In the genomic region with DNA sequence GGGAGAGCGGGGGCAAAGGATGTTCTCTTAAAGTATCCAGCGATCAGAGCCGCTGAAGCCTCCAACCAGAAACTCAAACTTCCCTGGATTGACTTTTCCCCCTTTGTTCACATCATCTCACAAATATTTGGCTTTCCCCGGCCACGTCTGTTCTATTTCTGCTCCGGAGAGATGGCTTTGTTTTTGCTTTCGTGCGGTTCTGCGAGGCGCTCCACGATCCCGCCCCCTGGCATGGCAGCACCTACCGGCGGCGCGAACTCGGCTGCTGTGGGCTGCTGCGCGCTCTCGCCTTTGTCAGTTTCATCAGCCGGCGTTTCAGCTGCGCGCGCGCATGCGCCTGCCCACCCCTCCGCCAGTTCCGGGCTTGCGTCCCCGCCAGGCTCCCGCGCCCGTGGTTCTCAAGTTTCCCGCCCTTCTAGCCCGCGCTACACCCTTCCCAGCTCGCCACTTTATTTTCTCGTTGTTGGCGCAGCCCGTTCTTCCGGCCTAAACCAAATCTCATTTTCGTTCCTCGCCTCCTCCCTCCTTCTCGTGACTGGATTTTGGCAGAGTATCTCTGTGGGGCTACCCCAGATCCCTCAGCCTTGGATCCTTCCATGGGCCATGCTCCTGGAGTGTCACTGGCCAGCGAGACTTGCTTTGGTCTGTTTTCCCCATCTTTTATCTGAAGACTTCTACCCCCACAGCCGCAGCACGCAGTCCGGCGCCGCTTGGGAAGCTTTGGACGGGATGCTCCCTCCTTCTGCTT, we compare ENCODE assay signal across 8 cellular contexts.
A peak's percentile ranks its signal among the peaks of the same experiment; 100 is the strongest.
DNase-seq lines count a peak whose midpoint lies in the region; ATAC-seq and TF ChIP-seq lines count a peak whose summit lies in the region.

No MANE protein-coding gene starts in this region.

- no TSS peak for BruUV-seq in Panc1 (replicated peaks; lab: Mats Ljungman, UMichigan)

- peak overlapping the region; percentile 98 for H3K27ac Mint-ChIP-seq in activated T-helper 1 cell treated with anti-CD3 and anti-CD28 coated beads, Interleukin-12 subunit alpha, Interleukin-12 subunit beta, Interleukin-2, Interleukin-4 antibody, amounts not matched to agents 30 ng/mL and 10 ng/mL and 1 ng/mL, durations not matched to agents 14 hours and 24 hours and 36 hours
- H3K27ac Mint-ChIP-seq in natural killer cell treated with Interleukin-12 subunit alpha and Interleukin-12 subunit beta and Interleukin-15 and Interleukin-18, amount 100 ng/mL, for 72 hours = peak overlapping the region; percentile 95 to 97

- in situ Hi-C loops in Panc1 (cut with HindIII; ENCODE audit: low pct_unique_long_range_greater_than_20kb, low sequenced_read_pairs) = no loop called here

- no peaks in the 10 kb centered on the region for H3K9me3 Mint-ChIP-seq in activated T-helper 1 cell treated with anti-CD3 and anti-CD28 coated beads, Interleukin-12 subunit alpha, Interleukin-12 subunit beta, Interleukin-2, Interleukin-4 antibody, amounts not matched to agents 30 ng/mL and 10 ng/mL and 1 ng/mL, durations not matched to agents 14 hours and 24 hours and 36 hours
- H3K9me3 Mint-ChIP-seq in natural killer cell treated with Interleukin-12 subunit alpha and Interleukin-12 subunit beta and Interleukin-15 and Interleukin-18, amount 100 ng/mL, for 72 hours = no peaks in the 10 kb centered on the region

- no peak for TF ChIP-seq CTCF in Panc1 (IDR thresholded peaks at IDR 0.05)
- no peak for TF ChIP-seq CTCF in fibroblast of mammary gland (conservative IDR thresholded peaks at IDR 0.05; ENCODE audit: control insufficient read depth, insufficient read depth, low read depth, low read length)

- no peaks in the 10 kb centered on the region for H3K27me3 Mint-ChIP-seq in activated T-helper 1 cell treated with anti-CD3 and anti-CD28 coated beads, Interleukin-12 subunit alpha, Interleukin-12 subunit beta, Interleukin-2, Interleukin-4 antibody, amounts not matched to agents 30 ng/mL and 10 ng/mL and 1 ng/mL, durations not matched to agents 14 hours and 24 hours and 36 hours (ENCODE audit: insufficient read depth)
- H3K27me3 Mint-ChIP-seq in natural killer cell treated with Interleukin-12 subunit alpha and Interleukin-12 subunit beta and Interleukin-15 and Interleukin-18, amount 100 ng/mL, for 72 hours = peaks cover under 1 to 3% of the 10 kb centered on the region in 2 donors

- POLR2A ChIA-PET in Panc1 (lab: Charles Lee) = no interaction called here

- peaks cover 53% of the 10 kb centered on the region for H3K4me1 Mint-ChIP-seq in activated T-helper 1 cell treated with anti-CD3 and anti-CD28 coated beads, Interleukin-12 subunit alpha, Interleukin-12 subunit beta, Interleukin-2, Interleukin-4 antibody, amounts not matched to agents 30 ng/mL and 10 ng/mL and 1 ng/mL, durations not matched to agents 14 hours and 24 hours and 36 hours (ENCODE audit: low read depth)
- peaks cover 23 to 30% of the 10 kb centered on the region in 2 donors for H3K4me1 Mint-ChIP-seq in natural killer cell treated with Interleukin-12 subunit alpha and Interleukin-12 subunit beta and Interleukin-15 and Interleukin-18, amount 100 ng/mL, for 72 hours (ENCODE audit: low read depth in 2 of 2)

- H3K27me3 ChIP-seq in Panc1 (ENCODE audit: control insufficient read depth, insufficient read depth, low read length) = peaks cover 4% of the 10 kb centered on the region; the same call in 1 of the 2 replicates

- DNase-seq in DMS53 (lab: John Stamatoyannopoulos, UW) = peak; percentile 90
- peak; percentile 77 for DNase-seq in HuH-7.5 (ENCODE audit: low spot score)
- DNase-seq in Panc1 (ENCODE audit: low read depth, low spot score) = peak; percentile 41
- peak; percentile 83 for DNase-seq in activated T-helper 1 cell treated with anti-CD3 and anti-CD28 coated beads, Interleukin-12 subunit alpha, Interleukin-12 subunit beta, Interleukin-2, Interleukin-4 antibody, amounts not matched to agents 30 ng/mL and 10 ng/mL and 1 ng/mL, durations not matched to agents 14 hours and 24 hours and 36 hours (ENCODE audit: low spot score)
- peak; percentile 73 for DNase-seq in fibroblast of mammary gland (ENCODE audit: low read depth)
- DNase-seq in natural killer cell treated with Interleukin-12 subunit alpha and Interleukin-12 subunit beta and Interleukin-15 and Interleukin-18, amount 100 ng/mL, for 72 hours (ENCODE audit: low spot score) = peak; percentile 95
- DNase-seq in stimulated activated naive CD4-positive, alpha-beta T cell treated with Interleukin-2 at 50 U/mL for 16 hours (lab: John Stamatoyannopoulos, UW) = peak; percentile 87

- H3K4me3 Mint-ChIP-seq in activated T-helper 1 cell treated with anti-CD3 and anti-CD28 coated beads, Interleukin-12 subunit alpha, Interleukin-12 subunit beta, Interleukin-2, Interleukin-4 antibody, amounts not matched to agents 30 ng/mL and 10 ng/mL and 1 ng/mL, durations not matched to agents 14 hours and 24 hours and 36 hours = peak overlapping the region; percentile 90
- peak overlapping the region; percentile 98 for H3K4me3 Mint-ChIP-seq in natural killer cell treated with Interleukin-12 subunit alpha and Interleukin-12 subunit beta and Interleukin-15 and Interleukin-18, amount 100 ng/mL, for 72 hours

- peak; percentile 91 for ATAC-seq in GM21528 (IDR thresholded peaks at IDR 0.05; ENCODE audit: low FRiP score, unreplicated experiment)
- ATAC-seq in Panc1 = peak; percentile 96
- ATAC-seq in natural killer cell treated with Interleukin-12 subunit alpha and Interleukin-12 subunit beta and Interleukin-15 and Interleukin-18, amount 100 ng/mL, for 72 hours = peak; percentile 94 to 97

- no peaks in the 10 kb centered on the region for H3K36me3 Mint-ChIP-seq in activated T-helper 1 cell treated with anti-CD3 and anti-CD28 coated beads, Interleukin-12 subunit alpha, Interleukin-12 subunit beta, Interleukin-2, Interleukin-4 antibody, amounts not matched to agents 30 ng/mL and 10 ng/mL and 1 ng/mL, durations not matched to agents 14 hours and 24 hours and 36 hours (ENCODE audit: low read depth)
- no peaks in the 10 kb centered on the region for H3K36me3 Mint-ChIP-seq in natural killer cell treated with Interleukin-12 subunit alpha and Interleukin-12 subunit beta and Interleukin-15 and Interleukin-18, amount 100 ng/mL, for 72 hours

- H3K4me3 ChIP-seq in Panc1 (ENCODE audit: low read depth in 2 of 2, low read length in 2 of 2) (peak overlapping the region; percentile 66 to 77), fibroblast of mammary gland (ENCODE audit: control insufficient read depth, low read depth, low read length) (peak overlapping the region; percentile 73)

- intact Hi-C loops in Panc1 (cut with micrococcal nuclease; ENCODE audit: unreplicated experiment) = loop anchor here (5.0 kb wide), 1 partner anchor 139 kb away; no protein-coding TSS in a partner anchor
- intact Hi-C loops in activated T-helper 1 cell treated with anti-CD3 and anti-CD28 coated beads, Interleukin-12 subunit alpha, Interleukin-12 subunit beta, Interleukin-2, Interleukin-4 antibody, amounts not matched to agents 30 ng/mL and 10 ng/mL and 1 ng/mL, durations not matched to agents 14 hours and 24 hours and 36 hours (cut with micrococcal nuclease) = loop anchor here (1.0 to 5.0 kb wide), 5 partner anchors 16 to 374 kb away; a partner anchor contains a TSS

- H3K4me1 ChIP-seq in Panc1 (ENCODE audit: control insufficient read depth, insufficient read depth, low read length) = no peaks in the 10 kb centered on the region; the same call in 1 of the 2 replicates

- peak overlapping the region; percentile 82 for H3K27ac ChIP-seq in Panc1 (ENCODE audit: low read length)

- no peaks in the 10 kb centered on the region for H3K9me3 ChIP-seq in Panc1 (ENCODE audit: control insufficient read depth, insufficient read depth, low read depth, low read length)

- CTCF ChIA-PET in Panc1 (lab: Charles Lee) = no interaction called here

- no peaks in the 10 kb centered on the region for H3K36me3 ChIP-seq in Panc1 (ENCODE audit: control insufficient read depth, insufficient read depth, low read length)

Comparison
In these comparisons a context has a peak if more than half of its experiments do, and no peak if none do; other contexts are left out.
1. Peak in every context shown above with its lines: DNase-seq, ATAC-seq, H3K4me3 ChIP-seq and H3K27ac ChIP-seq.
2. DNase-seq: peak in every context shown above with its lines; median percentile 95 in natural killer cell treated with Interleukin-12 subunit alpha and Interleukin-12 subunit beta and Interleukin-15 and Interleukin-18, amount 100 ng/mL, for 72 hours; 90 in DMS53; 87 in stimulated activated naive CD4-positive, alpha-beta T cell treated with Interleukin-2 at 50 U/mL for 16 hours; 83 in activated T-helper 1 cell treated with anti-CD3 and anti-CD28 coated beads, Interleukin-12 subunit alpha, Interleukin-12 subunit beta, Interleukin-2, Interleukin-4 antibody, amounts not matched to agents 30 ng/mL and 10 ng/mL and 1 ng/mL, durations not matched to agents 14 hours and 24 hours and 36 hours; 77 in HuH-7.5; 73 in fibroblast of mammary gland; 41 in Panc1.